In the genomic region with DNA sequence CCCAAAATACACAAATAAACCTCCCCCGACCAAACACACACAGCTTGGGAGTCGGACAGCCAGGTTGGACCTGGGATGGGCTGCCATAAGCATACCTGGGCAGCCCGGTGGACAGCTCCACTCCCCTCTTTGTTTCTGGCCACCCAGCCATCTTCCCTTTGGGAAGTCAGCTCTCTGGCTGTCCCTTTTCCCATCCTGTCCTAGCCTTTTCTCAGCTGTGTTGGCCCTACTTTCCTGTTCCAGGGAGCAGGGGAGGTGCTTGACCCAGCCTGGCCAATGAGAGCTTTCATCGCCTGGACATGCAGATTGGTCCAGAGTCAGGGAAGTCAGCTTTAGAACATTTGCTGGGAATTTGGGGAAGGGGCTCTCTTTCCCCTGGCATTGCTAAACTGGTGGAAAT, we compare ENCODE assay signal across 24 cellular contexts.
"Had no signal": no experiment of that assay in that cellular context is flagged by ENCODE, and none has a peak within 500 bp of the region (broad histone marks: within the 10 kb centered on the region; RNA-seq: fewer than 3 reads in every experiment).

No MANE protein-coding gene starts in this region.

- DNase-seq: activated CD4-positive, alpha-beta T cell treated with anti-CD3 and anti-CD28 coated beads, Interleukin-2, amount 50 U/mL, for 1 hour; activated CD4-positive, CD25-positive, alpha-beta regulatory T cell treated with anti-CD3 and anti-CD28 coated beads, Interleukin-2, amount 50 U/mL, for 72 hours; activated CD8-positive, alpha-beta memory T cell treated with anti-CD3 and anti-CD28 coated beads, Interleukin-2, amount 50 U/mL, for 4 hours; activated effector memory CD4-positive, alpha-beta T cell treated with Interleukin-2 at 50 U/mL for 16 hours; activated naive CD4-positive, alpha-beta T cell treated with anti-CD3 and anti-CD28 coated beads, Interleukin-2, amount 50 U/mL, for 16 hours; activated T-cell treated with anti-CD3 and anti-CD28 coated beads, Interleukin-2, amount 50 U/mL, for 4 hours; cerebellar nuclear complex; foreskin keratinocyte; hippocampal formation; kidney glomerular epithelial cell; left ventricle myocardium superior; mesenchymal stem cell; naive thymus-derived CD4-positive, alpha-beta T cell; nucleus accumbens; stimulated activated CD4-positive, alpha-beta T cell treated with anti-CD3 and anti-CD28 coated beads, Interleukin-12 subunit alpha, Interleukin-12 subunit beta, amount 100 ng/mL, for 4 hours; stimulated activated CD4-positive, alpha-beta T cell treated with anti-CD3 and anti-CD28 coated beads, Interleukin-1b, Interleukin-23, amount 100 ng/mL, for 48 hours; stimulated activated CD8-positive, alpha-beta memory T cell treated with anti-CD3 and anti-CD28 coated beads, Interleukin-4, amount 100 ng/mL, for 48 hours; stimulated activated naive CD4-positive, alpha-beta T cell treated with Interleukin-2 at 50 U/mL for 16 hours; substantia nigra; T1000; tibial artery; uterus had no signal

- H3K4me3 Mint-ChIP-seq: activated T-cell treated with anti-CD3 and anti-CD28 coated beads, Interleukin-2, amount 50 U/mL, for 4 hours; dendritic cell treated with granulocyte-macrophage colony-stimulating factor and Interleukin-4, amounts not matched to agents 40 ng/mL and 50 ng/mL, for 4 days; naive thymus-derived CD4-positive, alpha-beta T cell had no signal

- H3K27ac ChIP-seq: breast epithelium, foreskin keratinocyte, tibial artery, uterus had no signal

- H3K4me3 ChIP-seq: breast epithelium, tibial artery, uterus had no signal

- H3K36me3 ChIP-seq: breast epithelium, tibial artery, uterus had no signal

- H3K4me1 ChIP-seq: breast epithelium, foreskin keratinocyte, tibial artery, uterus had no signal

- H3K9me3 ChIP-seq: breast epithelium, tibial artery, uterus had no signal

- H3K27ac Mint-ChIP-seq: dendritic cell treated with granulocyte-macrophage colony-stimulating factor and Interleukin-4, amounts not matched to agents 40 ng/mL and 50 ng/mL, for 4 days; naive thymus-derived CD4-positive, alpha-beta T cell had no signal

- ATAC-seq: activated T-cell treated with anti-CD3 and anti-CD28 coated beads, Interleukin-2, amount 50 U/mL, for 4 hours; foreskin keratinocyte; left ventricle myocardium superior; naive thymus-derived CD4-positive, alpha-beta T cell had no signal

- H3K36me3 Mint-ChIP-seq: naive thymus-derived CD4-positive, alpha-beta T cell had no signal

- H3K27me3 ChIP-seq: breast epithelium, tibial artery, uterus had no signal

- H3K9me3 Mint-ChIP-seq: activated T-cell treated with anti-CD3 and anti-CD28 coated beads, Interleukin-2, amount 50 U/mL, for 4 hours; dendritic cell treated with granulocyte-macrophage colony-stimulating factor and Interleukin-4, amounts not matched to agents 40 ng/mL and 50 ng/mL, for 4 days; naive thymus-derived CD4-positive, alpha-beta T cell had no signal
